Comparison of ENCODE assay signal across 1 cellular context in genomic region chr5:42807722-42808447, GRCh38.
TF ChIP-seq lines count a peak whose summit lies in the region.

No MANE protein-coding gene starts in this region.

TF ChIP-seq in HepG2, 621 proteins besides CTCF, POLR2A, EP300 and RAD21 (continues in another document):
- TF ChIP-seq NR2C2 (CRISPR knock-in tag; IDR thresholded peaks at IDR 0.05; ENCODE audit: borderline replicate concordance): no peak
- no peak for TF ChIP-seq KDM2A (CRISPR knock-in tag; IDR thresholded peaks at IDR 0.05; ENCODE audit: borderline replicate concordance, low read depth)
- TF ChIP-seq HNF4A (CRISPR knock-in tag; IDR thresholded peaks at IDR 0.05): peak; percentile 47
- TF ChIP-seq KLF9 (CRISPR knock-in tag; IDR thresholded peaks at IDR 0.05; ENCODE audit: low read depth): no peak
- TF ChIP-seq ZNF136 (CRISPR knock-in tag; IDR thresholded peaks at IDR 0.05; ENCODE audit: low read depth): no peak
- 0 out of 2 replicates have a peak, but pooled peaks have one; percentile 7 for TF ChIP-seq ZFX (CRISPR knock-in tag; IDR thresholded peaks at IDR 0.05; ENCODE audit: low read depth)
- TF ChIP-seq PAF1 (CRISPR knock-in tag; IDR thresholded peaks at IDR 0.05): peak; percentile 82; the same call in 1 of the 2 replicates
- TF ChIP-seq FOXK2 (IDR thresholded peaks at IDR 0.05): no peak
- TF ChIP-seq ZNF772 (CRISPR knock-in tag; IDR thresholded peaks at IDR 0.05): no peak
- TF ChIP-seq HMG20B (CRISPR knock-in tag; conservative IDR thresholded peaks at IDR 0.05): no peak
- no peak for TF ChIP-seq MLXIP (CRISPR knock-in tag; IDR thresholded peaks at IDR 0.05; ENCODE audit: borderline replicate concordance)
- no peak for TF ChIP-seq ASH2L (IDR thresholded peaks at IDR 0.05; ENCODE audit: insufficient read length, low read depth, low read length)
- no peak for TF ChIP-seq ZNF746 (CRISPR knock-in tag; IDR thresholded peaks at IDR 0.05)
- no peak for TF ChIP-seq TSC22D2 (CRISPR knock-in tag; IDR thresholded peaks at IDR 0.05; ENCODE audit: borderline replicate concordance)
- TF ChIP-seq TOPORS (CRISPR knock-in tag; IDR thresholded peaks at IDR 0.05): no peak
- TF ChIP-seq ZBTB25 (CRISPR knock-in tag; IDR thresholded peaks at IDR 0.05): no peak
- no peak for TF ChIP-seq ZNF672 (CRISPR knock-in tag; IDR thresholded peaks at IDR 0.05)
- TF ChIP-seq, protein P1, sequence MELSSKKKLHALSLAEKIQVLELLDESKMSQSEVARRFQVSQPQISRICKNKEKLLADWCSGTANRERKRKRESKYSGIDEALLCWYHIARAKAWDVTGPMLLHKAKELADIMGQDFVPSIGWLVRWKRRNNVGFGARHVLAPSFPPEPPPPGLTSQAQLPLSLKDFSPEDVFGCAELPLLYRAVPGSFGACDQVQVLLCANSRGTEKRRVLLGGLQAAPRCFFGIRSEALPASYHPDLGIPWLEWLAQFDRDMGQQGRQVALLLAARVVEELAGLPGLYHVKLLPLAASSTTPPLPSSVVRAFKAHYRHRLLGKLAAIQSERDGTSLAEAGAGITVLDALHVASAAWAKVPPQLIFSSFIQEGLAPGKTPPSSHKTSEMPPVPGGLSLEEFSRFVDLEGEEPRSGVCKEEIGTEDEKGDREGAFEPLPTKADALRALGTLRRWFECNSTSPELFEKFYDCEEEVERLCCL (CRISPR knock-in tag; IDR thresholded peaks at IDR 0.05; ENCODE audit: borderline replicate concordance): no peak
- no peak for TF ChIP-seq ZFP36L1 (CRISPR knock-in tag; IDR thresholded peaks at IDR 0.05)
- TF ChIP-seq USF2 (IDR thresholded peaks at IDR 0.05; ENCODE audit: low read depth, low read length): no peak
- TF ChIP-seq USF2 (CRISPR knock-in tag; IDR thresholded peaks at IDR 0.05; ENCODE audit: borderline replicate concordance): no peak
- TF ChIP-seq ZNF317 (CRISPR knock-in tag; IDR thresholded peaks at IDR 0.05): no peak
- no peak for TF ChIP-seq FOSL1 (CRISPR knock-in tag; IDR thresholded peaks at IDR 0.05; ENCODE audit: borderline replicate concordance)
- no peak for TF ChIP-seq ZNF142 (CRISPR knock-in tag; IDR thresholded peaks at IDR 0.05)
- no peak for TF ChIP-seq RFXAP (CRISPR knock-in tag; IDR thresholded peaks at IDR 0.05; ENCODE audit: borderline replicate concordance)
- TF ChIP-seq ZFYVE20 (CRISPR knock-in tag; IDR thresholded peaks at IDR 0.05; ENCODE audit: borderline replicate concordance, low read depth): no peak
- peak; percentile 56; the same call in 1 of the 2 replicates for TF ChIP-seq HNRNPL (IDR thresholded peaks at IDR 0.05; ENCODE audit: low read depth, low read length)
- no peak for TF ChIP-seq GTF3A (CRISPR knock-in tag; conservative IDR thresholded peaks at IDR 0.05)
- no peak for TF ChIP-seq SP5 (CRISPR knock-in tag; IDR thresholded peaks at IDR 0.05; ENCODE audit: borderline replicate concordance, low read depth)
- TF ChIP-seq TCF7L2 (IDR thresholded peaks at IDR 0.05; ENCODE audit: low read depth, low read length): no peak
- no peak for TF ChIP-seq GATA4 (IDR thresholded peaks at IDR 0.05; ENCODE audit: borderline replicate concordance, low read depth)
- TF ChIP-seq PCBP2 (optimal IDR thresholded peaks at IDR 0.05; ENCODE audit: low read depth, low read length, poor library complexity, severe bottlenecking): no peak
- TF ChIP-seq RELA (CRISPR knock-in tag; IDR thresholded peaks at IDR 0.05): no peak
- TF ChIP-seq ZZZ3 (CRISPR knock-in tag; IDR thresholded peaks at IDR 0.05; ENCODE audit: borderline replicate concordance): no peak
- TF ChIP-seq PATZ1 (CRISPR knock-in tag; IDR thresholded peaks at IDR 0.05): 0 out of 2 replicates have a peak, but pooled peaks have one; percentile 8
- no peak for TF ChIP-seq ZNF512 (CRISPR knock-in tag; IDR thresholded peaks at IDR 0.05)
- no peak for TF ChIP-seq NCOA1 (CRISPR knock-in tag; IDR thresholded peaks at IDR 0.05)
- TF ChIP-seq SSRP1 (CRISPR knock-in tag; IDR thresholded peaks at IDR 0.05): peak; percentile 83; the same call in 1 of the 2 replicates
- peak; percentile 6; the same call in 1 of the 2 replicates for TF ChIP-seq ZNF614 (CRISPR knock-in tag; IDR thresholded peaks at IDR 0.05; ENCODE audit: borderline replicate concordance)
- no peak for TF ChIP-seq ZNF552 (CRISPR knock-in tag; IDR thresholded peaks at IDR 0.05; ENCODE audit: borderline replicate concordance)
- no peak for TF ChIP-seq GPBP1L1 (CRISPR knock-in tag; IDR thresholded peaks at IDR 0.05)
- TF ChIP-seq, protein P2, sequence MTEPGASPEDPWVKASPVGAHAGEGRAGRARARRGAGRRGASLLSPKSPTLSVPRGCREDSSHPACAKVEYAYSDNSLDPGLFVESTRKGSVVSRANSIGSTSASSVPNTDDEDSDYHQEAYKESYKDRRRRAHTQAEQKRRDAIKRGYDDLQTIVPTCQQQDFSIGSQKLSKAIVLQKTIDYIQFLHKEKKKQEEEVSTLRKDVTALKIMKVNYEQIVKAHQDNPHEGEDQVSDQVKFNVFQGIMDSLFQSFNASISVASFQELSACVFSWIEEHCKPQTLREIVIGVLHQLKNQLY (CRISPR knock-in tag; IDR thresholded peaks at IDR 0.05): no peak
